Comparison of ENCODE assay signal across 21 cellular contexts in genomic region chr1:17731460-17731859, GRCh38. TPM values are rescaled to one million over a fixed set of nuclear protein-coding genes. Genes with fewer than 3 reads are reported as not detected.
"Had no signal": no experiment of that assay in that cellular context is flagged by ENCODE, and none has a peak within 500 bp of the region (broad histone marks: within the 10 kb centered on the region; RNA-seq: fewer than 3 reads in every experiment).

No MANE protein-coding gene starts in this region.

- DNase-seq: KBM-7, NCI-H1092, NCI-H1105 treated with DMSO at 0.1 percent for 48 hours, NCI-H1417 treated with DMSO at 0.1 percent for 48 hours, NCI-H146, NCI-H1694 treated with DMSO at 0.1 percent for 48 hours, NCI-H1930, NCI-H2081, NCI-H2107, NCI-H2227 treated with DMSO at 0.1 percent for 48 hours, NCI-H510A, NCI-H524 treated with DMSO at 0.1 percent for 48 hours, NCI-H69, NCI-H774, SHP77, SK-N-SH, SW 1271 had no signal

- H3K27ac ChIP-seq: HL-60, RWPE1 had no signal

- H3K9ac ChIP-seq: SK-N-SH had no signal

- H3K9me3 ChIP-seq: SK-N-SH had no signal

- FAIRE-seq: HTR-8/SVneo had no signal

- H3K4me2 ChIP-seq: SK-N-SH had no signal

RNA-seq across cellular contexts. Expression of gene ACTL8, which starts 23.7 kb away (rescaled TPM):
- total RNA-seq: LHCN-M2 had no signal
